ENCODE assay signal across 15 cellular contexts in genomic region chr9:123486431-123486830, GRCh38.
A peak's percentile ranks its signal among the peaks of the same experiment; 100 is the strongest.
DNase-seq lines count a peak whose midpoint lies in the region; ATAC-seq and TF ChIP-seq lines count a peak whose summit lies in the region.
"Had no signal": no experiment of that assay in that cellular context is flagged by ENCODE, and none has a peak within 500 bp of the region (broad histone marks: within the 10 kb centered on the region; RNA-seq: fewer than 3 reads in every experiment).

No MANE protein-coding gene starts in this region.

- peaks cover 9% of the 10 kb centered on the region for H3K36me3 Mint-ChIP-seq in Caco-2 (ENCODE audit: insufficient read depth, unreplicated experiment)
- no peaks in the 10 kb centered on the region for H3K36me3 Mint-ChIP-seq in glutamatergic neuron (ENCODE audit: unreplicated experiment)

- TF ChIP-seq EP300 in sigmoid colon (IDR thresholded peaks at IDR 0.05): no peak

- no peaks in the 10 kb centered on the region for H3K27me3 Mint-ChIP-seq in Caco-2 (ENCODE audit: insufficient read depth, unreplicated experiment)
- H3K27me3 Mint-ChIP-seq in glutamatergic neuron (ENCODE audit: unreplicated experiment): peaks cover 1% of the 10 kb centered on the region
- H3K27me3 Mint-ChIP-seq: CD4-positive, alpha-beta memory T cell had no signal

- H3K9me3 ChIP-seq in Caco-2: no peaks in the 10 kb centered on the region
- no peaks in the 10 kb centered on the region for H3K9me3 ChIP-seq in MG63
- no peaks in the 10 kb centered on the region for H3K9me3 ChIP-seq in sigmoid colon

- H3K9me3 Mint-ChIP-seq in Caco-2 (ENCODE audit: unreplicated experiment) (no peaks in the 10 kb centered on the region), glutamatergic neuron (ENCODE audit: unreplicated experiment) (peaks cover 7% of the 10 kb centered on the region)
- H3K9me3 Mint-ChIP-seq: CD4-positive, alpha-beta memory T cell; H9 had no signal

- H3K27me3 ChIP-seq in Caco-2 (replicated peaks; ENCODE audit: control insufficient read depth, insufficient read depth, low read length) (no peaks in the 10 kb centered on the region), MG63 (no peaks in the 10 kb centered on the region), sigmoid colon (no peaks in the 10 kb centered on the region)

- CTCF ChIA-PET in Caco-2 (lab: Charles Lee): no interaction called here

- peak overlapping the region; percentile 53 for H3K27ac Mint-ChIP-seq in Caco-2 (ENCODE audit: unreplicated experiment)
- peak overlapping the region; percentile 31 for H3K27ac Mint-ChIP-seq in glutamatergic neuron (ENCODE audit: unreplicated experiment)
- H3K27ac Mint-ChIP-seq: CD4-positive, alpha-beta memory T cell; H9 had no signal

- no TSS peak for BruUV-seq in Caco-2 (replicated peaks; lab: Mats Ljungman, UMichigan)

- ATAC-seq in HG02798 (IDR thresholded peaks at IDR 0.05; ENCODE audit: poor library complexity, unreplicated experiment) (no peak), HG03175 (IDR thresholded peaks at IDR 0.05; ENCODE audit: unreplicated experiment) (no peak)
- ATAC-seq: HCT116 had no signal

- H3K4me1 Mint-ChIP-seq in Caco-2 (ENCODE audit: low read depth, unreplicated experiment) (peaks cover 28% of the 10 kb centered on the region), glutamatergic neuron (ENCODE audit: low read depth, unreplicated experiment) (peaks cover 13% of the 10 kb centered on the region)
- H3K4me1 Mint-ChIP-seq: CD4-positive, alpha-beta memory T cell had no signal

- H3K27ac ChIP-seq in sigmoid colon: no peak overlapping the region

- H3K4me1 ChIP-seq in Caco-2 (peaks cover 39% of the 10 kb centered on the region), sigmoid colon (no peaks in the 10 kb centered on the region)

- intact Hi-C loops in Caco-2 (cut with micrococcal nuclease; ENCODE audit: unreplicated experiment): no loop called here
- intact Hi-C loops in sigmoid colon (cut with DNase I): loop anchor here (10.0 kb wide), 1 partner anchor 58 kb away; no protein-coding TSS in a partner anchor

- no peak for TF ChIP-seq POLR2A in sigmoid colon (IDR thresholded peaks at IDR 0.05)

- DNase-seq in Caco-2 (no peak), MG63 (peak; percentile 35), glutamatergic neuron (no peak), sigmoid colon (peak; percentile 40), ecto neural progenitor cell (ENCODE audit: low spot score) (no peak)
- DNase-seq: C1 segment of cervical spinal cord; CD4-positive, alpha-beta memory T cell; COR-L47; DMS153; DND-41; GOT3; H9 had no signal

- POLR2A ChIA-PET in Caco-2 (lab: Charles Lee): no interaction called here

- H3K4me3 Mint-ChIP-seq in Caco-2 (ENCODE audit: unreplicated experiment) (no peak overlapping the region), glutamatergic neuron (ENCODE audit: unreplicated experiment) (no peak overlapping the region)
- H3K4me3 Mint-ChIP-seq: CD4-positive, alpha-beta memory T cell; H9 had no signal

- 80 to 92% methylated on average over 1 of the region's 1 CpG for WGBS in sigmoid colon, 2 donors

- H3K4me3 ChIP-seq in Caco-2 (ENCODE audit: low read depth, low read length) (no peak overlapping the region), MG63 (no peak overlapping the region), sigmoid colon (no peak overlapping the region)

- TF ChIP-seq CTCF in Caco-2 (IDR thresholded peaks at IDR 0.05; ENCODE audit: insufficient read depth in 1 of 2, low read depth in 1 of 2, low read length in 1 of 2, severe bottlenecking in 1 of 2, unreplicated experiment in 1 of 2) (no peak), glutamatergic neuron (IDR thresholded peaks at IDR 0.05; ENCODE audit: partially characterized antibody, unreplicated experiment) (no peak), sigmoid colon (IDR thresholded peaks at IDR 0.05) (no peak)

- H3K36me3 ChIP-seq in Caco-2 (ENCODE audit: control insufficient read depth, insufficient read depth, low read length) (no peaks in the 10 kb centered on the region; the same call in 1 of the 2 replicates), MG63 (no peaks in the 10 kb centered on the region), sigmoid colon (no peaks in the 10 kb centered on the region)

Comparison
In these comparisons a context has a peak if more than half of its experiments do, and no peak if none do; other contexts are left out.
1. DNase-seq: peak in MG63 (single experiment) and sigmoid colon (single experiment); none in Caco-2 (0 of 2), glutamatergic neuron (single experiment) and ecto neural progenitor cell (single experiment).